8 cellular contexts compared by ENCODE assay signal in genomic region chr2:152336103-152336853, GRCh38. TPM values are rescaled to one million over a fixed set of nuclear protein-coding genes. Genes with fewer than 3 reads are reported as not detected.
DNase-seq lines count a peak whose midpoint lies in the region; ATAC-seq and TF ChIP-seq lines count a peak whose summit lies in the region.

No MANE protein-coding gene starts in this region.

- H3K4me3 Mint-ChIP-seq in activated CD8-positive, alpha-beta memory T cell treated with anti-CD3 and anti-CD28 coated beads, Interleukin-2, amount 10 ng/mL, durations not matched to agents 7 days and 5 days: no peak overlapping the region

- intact Hi-C loops in HCT116 (cut with micrococcal nuclease): loop anchor here (5.0 to 10.0 kb wide), 2 partner anchors 134 to 289 kb away; no protein-coding TSS in a partner anchor

- POLR2A ChIA-PET in HCT116 (lab: Charles Lee) (interaction anchor here (0.6 kb wide), 1 partner anchor 1047 kb away, joined by 5 read pairs; no protein-coding TSS in a partner anchor), RWPE1 (lab: Yijun Ruan, JAX; ENCODE audit: low non-redundant PET) (interaction anchor here (0.6 to 0.8 kb wide), 3 partner anchors 81 to 135 kb away, joined by 3 read pairs; no protein-coding TSS in a partner anchor)

- H3K27ac ChIP-seq in HCT116 (ENCODE audit: low read depth, low read length) (peak overlapping the region; percentile 67), RWPE1 (peak overlapping the region; percentile 95)
- H3K27ac ChIP-seq in effector memory CD4-positive, alpha-beta T cell (ENCODE audit: insufficient read depth, low read length, poor library complexity, severe bottlenecking): no peak overlapping the region

- H3K9me2 ChIP-seq in HCT116 (ENCODE audit: insufficient read depth): no peaks in the 10 kb centered on the region

- H3K4me1 ChIP-seq in HCT116 (ENCODE audit: control insufficient read depth in 1 of 2, insufficient read depth in 2 of 2, low read length in 2 of 2): peaks cover 0 to 17% of the 10 kb centered on the region in 2 experiments; a peak in 2 of 4 replicates
- peaks cover 4% of the 10 kb centered on the region for H3K4me1 ChIP-seq in effector memory CD4-positive, alpha-beta T cell (ENCODE audit: control insufficient read depth, insufficient read depth, low read length, poor library complexity, severe bottlenecking)

- H3K9me3 ChIP-seq in HCT116 (ENCODE audit: control insufficient read depth in 1 of 2, insufficient read depth in 1 of 2, low read depth in 1 of 2, low read length in 2 of 2): no peaks in the 10 kb centered on the region
- no peaks in the 10 kb centered on the region for H3K9me3 ChIP-seq in effector memory CD4-positive, alpha-beta T cell (ENCODE audit: control insufficient read depth, low read length)

- TF ChIP-seq CTCF in HCT116 (IDR thresholded peaks at IDR 0.05 in 2 of 3, conservative IDR thresholded peaks at IDR 0.05 in 1 of 3; ENCODE audit: borderline replicate concordance in 1 of 3, insufficient read depth in 1 of 3, low read depth in 2 of 3, low read length in 2 of 3) (no peak), RWPE1 (conservative IDR thresholded peaks at IDR 0.05; ENCODE audit: low read depth) (no peak)

- H3K4me1 Mint-ChIP-seq in activated CD8-positive, alpha-beta memory T cell treated with anti-CD3 and anti-CD28 coated beads, Interleukin-2, amount 10 ng/mL, durations not matched to agents 7 days and 5 days: peaks cover 8% of the 10 kb centered on the region

- CTCF ChIA-PET in HCT116 (lab: Charles Lee): no interaction called here
- CTCF ChIA-PET in RWPE1 (lab: Yijun Ruan, JAX): interaction anchor here (0.6 to 1.0 kb wide), 4 partner anchors 112 to 270 kb away, joined by 3 to 4 read pairs (median 3); no protein-coding TSS in a partner anchor
- CTCF ChIA-PET in activated CD8-positive, alpha-beta memory T cell treated with anti-CD3 and anti-CD28 coated beads, Interleukin-2, amount 10 ng/mL, durations not matched to agents 7 days and 5 days (lab: Charles Lee): no interaction called here

- H3K27me3 Mint-ChIP-seq in activated CD8-positive, alpha-beta memory T cell treated with anti-CD3 and anti-CD28 coated beads, Interleukin-2, amount 10 ng/mL, durations not matched to agents 7 days and 5 days: peaks cover 65% of the 10 kb centered on the region

- peak; percentile 7; the same call in 1 of the 2 replicates for TF ChIP-seq RAD21 in HCT116 (IDR thresholded peaks at IDR 0.05; ENCODE audit: low read depth)

- peak overlapping the region; percentile 63 to 81 for H3K4me3 ChIP-seq in HCT116 (replicated peaks in 1 of 2; ENCODE audit: low read depth in 1 of 2, low read length in 2 of 2)
- peak overlapping the region; percentile 40 for H3K4me3 ChIP-seq in effector memory CD4-positive, alpha-beta T cell (ENCODE audit: insufficient read depth, low read depth, low read length, poor library complexity, severe bottlenecking)

- peak overlapping the region; percentile 95 for H3K4me2 ChIP-seq in HCT116 (ENCODE audit: low read length)

- BruUV-seq in HCT116 (replicated peaks; lab: Mats Ljungman, UMichigan): no TSS peak

- no peak overlapping the region for H3K27ac Mint-ChIP-seq in activated CD8-positive, alpha-beta memory T cell treated with anti-CD3 and anti-CD28 coated beads, Interleukin-2, amount 10 ng/mL, durations not matched to agents 7 days and 5 days

- peaks cover 1% of the 10 kb centered on the region for H3K36me3 Mint-ChIP-seq in activated CD8-positive, alpha-beta memory T cell treated with anti-CD3 and anti-CD28 coated beads, Interleukin-2, amount 10 ng/mL, durations not matched to agents 7 days and 5 days

- H3K27me3 ChIP-seq in HCT116 (ENCODE audit: insufficient read depth, low read length): no peaks in the 10 kb centered on the region
- peaks cover 17% of the 10 kb centered on the region for H3K27me3 ChIP-seq in effector memory CD4-positive, alpha-beta T cell (replicated peaks; ENCODE audit: control insufficient read depth, insufficient read depth, low read length, poor library complexity, severe bottlenecking)

- ATAC-seq in HCT116: peak; percentile 57
- no peak for ATAC-seq in activated CD8-positive, alpha-beta memory T cell treated with anti-CD3 and anti-CD28 coated beads, Interleukin-2, amount 10 ng/mL, durations not matched to agents 7 days and 5 days

- H3K79me2 ChIP-seq in HCT116 (ENCODE audit: insufficient read depth, low read length): peaks cover 58% of the 10 kb centered on the region

- TF ChIP-seq POLR2A in HCT116 (IDR thresholded peaks at IDR 0.05; ENCODE audit: borderline replicate concordance, extremely low read depth, insufficient read depth, insufficient read length): no peak

- H3K9ac ChIP-seq in HCT116 (ENCODE audit: low read length): peak overlapping the region; percentile 82

- no peaks in the 10 kb centered on the region for H3K9me3 Mint-ChIP-seq in activated CD8-positive, alpha-beta memory T cell treated with anti-CD3 and anti-CD28 coated beads, Interleukin-2, amount 10 ng/mL, durations not matched to agents 7 days and 5 days (ENCODE audit: low read depth)

- DNase-seq in NCI-H1105 (lab: John Stamatoyannopoulos, UW) (peak; percentile 19), NCI-H1105 treated with DMSO at 0.1 percent for 48 hours (lab: John Stamatoyannopoulos, UW) (no peak), HCT116 (ENCODE audit: low read depth, low spot score) (no peak), RWPE1 (ENCODE audit: low spot score) (peak; percentile 58), lung microvascular endothelial cell (ENCODE audit: low read depth in 2 of 2) (peak; percentile 58 to 64), superior temporal gyrus (ENCODE audit: extremely low spot score) (peak; percentile 80)
- no peak for DNase-seq in effector memory CD4-positive, alpha-beta T cell
- DNase-seq in activated CD8-positive, alpha-beta memory T cell treated with anti-CD3 and anti-CD28 coated beads, Interleukin-2, amount 10 ng/mL, durations not matched to agents 7 days and 5 days: no peak

- no peaks in the 10 kb centered on the region for H3K36me3 ChIP-seq in HCT116 (ENCODE audit: control insufficient read depth in 1 of 2, insufficient read depth in 2 of 2, low read length in 2 of 2)
- no peaks in the 10 kb centered on the region for H3K36me3 ChIP-seq in effector memory CD4-positive, alpha-beta T cell (ENCODE audit: control insufficient read depth, insufficient read depth, low read length)

- RAD21 ChIA-PET in HCT116 (lab: Charles Lee; ENCODE audit: low non-redundant PET in 1 of 2, low total read pairs in 2 of 2, uncharacterized antibody in 2 of 2, unreplicated experiment in 2 of 2): no interaction called here

- H2AFZ ChIP-seq in HCT116 (ENCODE audit: low read depth, low read length, poor library complexity, severe bottlenecking): no peak overlapping the region

- H4K20me1 ChIP-seq in HCT116 (ENCODE audit: insufficient read depth): no peaks in the 10 kb centered on the region

TF ChIP-seq in HCT116, 20 proteins besides CTCF, POLR2A, EP300 and RAD21:
- TF ChIP-seq POLR2AphosphoS5 (IDR thresholded peaks at IDR 0.05; ENCODE audit: low read depth, low read length): peak; percentile 42; the same call in 1 of the 2 replicates
- TF ChIP-seq EZH2phosphoT487 (IDR thresholded peaks at IDR 0.05; ENCODE audit: borderline replicate concordance): no peak
- peak; percentile 49; the same call in 1 of the 2 replicates for TF ChIP-seq SIN3A (IDR thresholded peaks at IDR 0.05; ENCODE audit: low read depth)
- TF ChIP-seq MAX (IDR thresholded peaks at IDR 0.05): peak; percentile 12
- peak; percentile 42; the same call in 1 of the 2 replicates for TF ChIP-seq CBX3 (IDR thresholded peaks at IDR 0.05; ENCODE audit: low read depth)

RNA-seq across cellular contexts. Expression of gene FMNL2, which starts 1.3 kb away (rescaled TPM):
- total RNA-seq in HCT116 (2021; ENCODE audit: unreplicated experiment) (28.1 TPM), lung microvascular endothelial cell (26.6 and 48.4 TPM in 2 replicates)
- 8.0 and 11.4 TPM in 2 replicates for polyA plus RNA-seq in HCT116 (2012)
- under 1 TPM; 0.26 to 0.56 TPM for total RNA-seq in activated CD8-positive, alpha-beta memory T cell treated with anti-CD3 and anti-CD28 coated beads, Interleukin-2, amount 10 ng/mL, durations not matched to agents 7 days and 5 days

Comparison
In these comparisons a context has a peak if more than half of its experiments do, and no peak if none do; other contexts are left out.
1. DNase-seq: peak in NCI-H1105 (single experiment), RWPE1 (single experiment), lung microvascular endothelial cell (2 of 2) and superior temporal gyrus (single experiment); none in NCI-H1105 treated with DMSO at 0.1 percent for 48 hours (single experiment), HCT116 (single experiment), effector memory CD4-positive, alpha-beta T cell (0 of 3) and activated CD8-positive, alpha-beta memory T cell treated with anti-CD3 and anti-CD28 coated beads, Interleukin-2, amount 10 ng/mL, durations not matched to agents 7 days and 5 days (single experiment).
2. RNA of gene FMNL2, which starts 1.3 kb away (total RNA-seq): 26.6 to 48.4 TPM in lung microvascular endothelial cell and 28.1 TPM in HCT116 (single experiment); 0.26 to 0.56 TPM in activated CD8-positive, alpha-beta memory T cell treated with anti-CD3 and anti-CD28 coated beads, Interleukin-2, amount 10 ng/mL, durations not matched to agents 7 days and 5 days; every median in the first group is over 10 times any median in the second.